ENCODE assay signal across 28 cellular contexts in genomic region chr5:6604946-6605345, GRCh38.
"Had no signal": no experiment of that assay in that cellular context is flagged by ENCODE, and none has a peak within 500 bp of the region (broad histone marks: within the 10 kb centered on the region; RNA-seq: fewer than 3 reads in every experiment).

No MANE protein-coding gene starts in this region.

- DNase-seq: effector CD4-positive, alpha-beta T cell; foreskin keratinocyte; heart left ventricle; kidney glomerular epithelial cell; left colon; left ventricle myocardium inferior; lower lobe of right lung; naive thymus-derived CD8-positive, alpha-beta T cell; nephron progenitor cell; nucleus accumbens; ovary; posterior cingulate gyrus; psoas muscle; right cardiac atrium; spleen; stimulated activated CD4-positive, alpha-beta T cell treated with anti-CD3 and anti-CD28 coated beads, Interleukin-15, amount 100 ng/mL, for 24 hours; stimulated activated CD4-positive, alpha-beta T cell treated with anti-CD3 and anti-CD28 coated beads, Interleukin-2, amount 100 ng/mL, for 48 hours; stimulated activated naive CD4-positive, alpha-beta T cell; stimulated activated naive CD8-positive, alpha-beta T cell treated with anti-CD3 and anti-CD28 coated beads, Interleukin-15, amount 100 ng/mL, for 72 hours; transverse colon; upper lobe of right lung; uterus had no signal

- H3K27me3 ChIP-seq: dorsolateral prefrontal cortex, esophagus muscularis mucosa, foreskin keratinocyte, gastroesophageal sphincter, heart left ventricle, hepatocyte, ovary, spleen, suprapubic skin, transverse colon, upper lobe of right lung, uterus had no signal

- H3K4me1 ChIP-seq: esophagus muscularis mucosa, foreskin keratinocyte, gastroesophageal sphincter, lower lobe of right lung, psoas muscle, suprapubic skin, transverse colon, upper lobe of right lung, uterus had no signal

- H3K9me3 Mint-ChIP-seq: naive thymus-derived CD8-positive, alpha-beta T cell; nephron progenitor cell; stimulated activated naive CD8-positive, alpha-beta T cell treated with anti-CD3 and anti-CD28 coated beads, Interleukin-15, amount 100 ng/mL, for 72 hours had no signal

- H2AFZ ChIP-seq: hepatocyte had no signal

- H3K27me3 Mint-ChIP-seq: naive thymus-derived CD8-positive, alpha-beta T cell; stimulated activated naive CD8-positive, alpha-beta T cell treated with anti-CD3 and anti-CD28 coated beads, Interleukin-15, amount 100 ng/mL, for 72 hours had no signal

- H3K9me3 ChIP-seq: esophagus muscularis mucosa, gastroesophageal sphincter, heart left ventricle, left ventricle myocardium inferior, lower lobe of right lung, ovary, psoas muscle, spleen, suprapubic skin, transverse colon, upper lobe of right lung, uterus had no signal

- H3K79me2 ChIP-seq: hepatocyte had no signal

- H3K4me1 Mint-ChIP-seq: stimulated activated naive CD8-positive, alpha-beta T cell treated with anti-CD3 and anti-CD28 coated beads, Interleukin-15, amount 100 ng/mL, for 72 hours had no signal

- ATAC-seq: foreskin keratinocyte; gastroesophageal sphincter; heart left ventricle; left colon; naive thymus-derived CD8-positive, alpha-beta T cell; psoas muscle; right cardiac atrium; stimulated activated naive CD8-positive, alpha-beta T cell treated with anti-CD3 and anti-CD28 coated beads, Interleukin-15, amount 100 ng/mL, for 72 hours; upper lobe of right lung had no signal

- H3K4me3 ChIP-seq: dorsolateral prefrontal cortex, esophagus muscularis mucosa, gastroesophageal sphincter, heart left ventricle, hepatocyte, left ventricle myocardium inferior, lower lobe of right lung, ovary, psoas muscle, skin epidermis, spleen, suprapubic skin, transverse colon, upper lobe of right lung, uterus had no signal

- H3K27ac ChIP-seq: esophagus muscularis mucosa, foreskin keratinocyte, gastroesophageal sphincter, heart left ventricle, hepatocyte, left ventricle myocardium inferior, lower lobe of right lung, ovary, psoas muscle, skin epidermis, spleen, suprapubic skin, transverse colon, upper lobe of right lung, uterus had no signal

- H3K4me2 ChIP-seq: hepatocyte had no signal

- H3K4me3 Mint-ChIP-seq: naive thymus-derived CD8-positive, alpha-beta T cell; nephron progenitor cell; stimulated activated naive CD8-positive, alpha-beta T cell treated with anti-CD3 and anti-CD28 coated beads, Interleukin-15, amount 100 ng/mL, for 72 hours had no signal

- H3K36me3 ChIP-seq: ovary, uterus had no signal
